13 cellular contexts compared by ENCODE assay signal in the genomic region with DNA sequence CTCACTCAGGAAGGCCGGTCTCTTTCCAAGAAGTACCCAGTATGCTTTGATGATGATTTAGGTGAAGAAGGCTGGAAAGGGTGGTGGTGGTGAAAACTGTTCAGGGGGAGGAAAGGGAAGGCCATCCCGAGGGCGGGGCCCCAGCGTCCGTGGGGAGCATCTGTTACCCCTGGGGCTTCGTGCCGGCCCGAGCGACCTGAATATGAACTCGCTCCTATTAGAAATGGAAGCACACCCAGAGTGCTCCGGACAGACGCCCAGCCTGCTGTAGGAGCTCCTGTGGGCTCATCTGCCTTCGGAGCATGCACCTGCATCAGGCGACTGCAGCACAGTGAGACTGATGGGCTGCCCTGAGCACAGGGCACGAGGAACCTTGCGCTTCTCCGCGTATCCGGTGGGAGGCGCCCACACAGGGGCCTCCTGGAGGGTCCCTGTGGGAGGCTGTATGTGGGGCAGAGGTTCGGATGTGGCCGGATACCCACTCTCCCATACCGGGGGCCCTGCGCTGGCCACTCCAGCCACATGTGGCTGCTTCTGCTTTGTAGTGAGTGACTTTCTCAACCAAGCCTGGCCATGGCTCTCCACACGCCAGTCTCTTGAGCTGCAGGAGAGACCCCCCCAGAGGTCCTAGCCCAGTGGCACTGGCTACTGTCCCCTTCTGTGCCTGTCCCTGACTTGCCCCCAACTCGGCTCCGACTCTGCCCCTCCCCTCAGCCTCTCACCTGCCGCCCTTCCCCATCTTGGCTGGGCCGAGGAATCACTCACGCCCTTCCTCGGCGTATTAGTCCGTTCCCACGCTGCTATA. TPM values are rescaled to one million over a fixed set of nuclear protein-coding genes. Genes with fewer than 3 reads are reported as not detected.
DNase-seq lines count a peak whose midpoint lies in the region; ATAC-seq and TF ChIP-seq lines count a peak whose summit lies in the region.
"Had no signal": no experiment of that assay in that cellular context is flagged by ENCODE, and none has a peak within 500 bp of the region (broad histone marks: within the 10 kb centered on the region; RNA-seq: fewer than 3 reads in every experiment).

No MANE protein-coding gene starts in this region.

- no peak for ATAC-seq in psoas muscle
- no peak for ATAC-seq in HG02678 (IDR thresholded peaks at IDR 0.05; ENCODE audit: unreplicated experiment)

- no peaks in the 10 kb centered on the region for H3K9me3 ChIP-seq in Peyer's patch
- H3K9me3 ChIP-seq in left ventricle myocardium inferior (replicated peaks) = no peaks in the 10 kb centered on the region
- H3K9me3 ChIP-seq in psoas muscle = no peaks in the 10 kb centered on the region

- no peak for TF ChIP-seq POLR2A in Peyer's patch (IDR thresholded peaks at IDR 0.05)

- no peaks in the 10 kb centered on the region for H3K36me3 ChIP-seq in Peyer's patch
- H3K36me3 ChIP-seq in left ventricle myocardium inferior = no peaks in the 10 kb centered on the region
- H3K36me3 ChIP-seq in psoas muscle (ENCODE audit: insufficient read depth in 1 of 2, low read depth in 1 of 2) = no peaks in the 10 kb centered on the region
- H3K36me3 ChIP-seq: brain microvascular endothelial cell had no signal

- TF ChIP-seq CTCF in Peyer's patch (IDR thresholded peaks at IDR 0.05) = no peak
- no peak for TF ChIP-seq CTCF in left ventricle myocardium inferior (IDR thresholded peaks at IDR 0.05; ENCODE audit: borderline replicate concordance)
- no peak for TF ChIP-seq CTCF in psoas muscle (IDR thresholded peaks at IDR 0.05)

- H3K27ac ChIP-seq in Peyer's patch = peak overlapping the region in 1 of 4 donors; percentile 18
- no peak overlapping the region for H3K27ac ChIP-seq in left ventricle myocardium inferior (replicated peaks)
- no peak overlapping the region for H3K27ac ChIP-seq in psoas muscle
- H3K27ac ChIP-seq: brain microvascular endothelial cell, C4-2B, parathyroid adenoma had no signal

- intact Hi-C loops in left ventricle myocardium inferior (cut with micrococcal nuclease) (no loop called here), psoas muscle (cut with DNase I) (no loop called here)

- H3K4me1 ChIP-seq in Peyer's patch (peaks cover 0 to 18% (median 0%) of the 10 kb centered on the region in 4 donors), left ventricle myocardium inferior (peaks cover 19% of the 10 kb centered on the region), psoas muscle (peaks cover 6% of the 10 kb centered on the region)
- H3K4me1 ChIP-seq: parathyroid adenoma had no signal

- WGBS in psoas muscle, 3 donors = 68 to 73% (median 71%) methylated on average over 32 to 34 of the region's 34 CpGs

- H3K4me3 ChIP-seq in Peyer's patch = peak overlapping the region in 2 of 4 donors; percentile 44 to 48
- H3K4me3 ChIP-seq in left ventricle myocardium inferior = no peak overlapping the region
- H3K4me3 ChIP-seq in psoas muscle = no peak overlapping the region

- DNase-seq in COLO668 (lab: John Stamatoyannopoulos, UW; ENCODE audit: unreplicated experiment) = peak; percentile 24
- peak in 2 of 3 donors; percentile 43 to 48 for DNase-seq in Peyer's patch
- DNase-seq in left ventricle myocardium inferior = peak; percentile 15
- DNase-seq in psoas muscle = peak; percentile 29 to 45
- no peak for DNase-seq in NCI-H2081 (lab: John Stamatoyannopoulos, UW)
- no peak for DNase-seq in NK-92 (lab: John Stamatoyannopoulos, UW; ENCODE audit: unreplicated experiment)
- DNase-seq: activated CD4-positive, alpha-beta T cell treated with anti-CD3 and anti-CD28 coated beads, Interleukin-2, amount 10 ng/mL, durations not matched to agents 24 days and 14 days; brain microvascular endothelial cell; mammary epithelial cell; NCI-H1105 treated with DMSO at 0.1 percent for 48 hours had no signal

- H3K27me3 ChIP-seq in Peyer's patch (no peaks in the 10 kb centered on the region), left ventricle myocardium inferior (ENCODE audit: low read depth) (peaks cover 89% of the 10 kb centered on the region), psoas muscle (ENCODE audit: insufficient read depth in 3 of 3, low read length in 2 of 3) (peaks cover 0 to 84% (median 24%) of the 10 kb centered on the region in 3 donors)

RNA-seq across cellular contexts. Expression of a gene that starts 36.8 kb away (rescaled TPM):
- 10 to 100 TPM; 10.3 to 29.7 (median 26.8) TPM for total RNA-seq in Peyer's patch
- total RNA-seq in left ventricle myocardium inferior = 22.4 TPM
- total RNA-seq in psoas muscle = 10 to 100 TPM; 14.4 to 18.6 (median 16.9) TPM
- polyA plus RNA-seq in psoas muscle = 10 to 100 TPM in 2 of 3 donors, 1 to 10 TPM in 1; 9.8 to 41.2 (median 12.8) TPM

RNA-seq across cellular contexts. Expression of a gene that starts 55.0 kb away (rescaled TPM):
- total RNA-seq in Peyer's patch (10 to 100 TPM in 3 of 4 donors, under 1 TPM in 1; 0.83 to 35.7 (median 24.3) TPM), left ventricle myocardium inferior (not detected), psoas muscle (under 1 TPM in 1 of 4 donors, not detected in 3; 0.12 TPM)
- polyA plus RNA-seq in psoas muscle = under 1 TPM; 0.06 to 0.36 (median 0.18) TPM
- total RNA-seq: activated CD4-positive, alpha-beta T cell treated with anti-CD3 and anti-CD28 coated beads, Interleukin-2, amount 10 ng/mL, durations not matched to agents 24 days and 14 days; mammary epithelial cell had no signal
- polyA plus RNA-seq: mammary epithelial cell had no signal

Comparison
In these comparisons a context has a peak if more than half of its experiments do, and no peak if none do; other contexts are left out.
1. DNase-seq: peak in COLO668 (single experiment), Peyer's patch (2 of 3), left ventricle myocardium inferior (single experiment) and psoas muscle (2 of 2); none in NCI-H2081 (0 of 2) and NK-92 (single experiment).